ENCODE assay signal across 9 cellular contexts in genomic region chr14:104650057-104650980, GRCh38. TPM values are rescaled to one million over a fixed set of nuclear protein-coding genes. Genes with fewer than 3 reads are reported as not detected.
A peak's percentile ranks its signal among the peaks of the same experiment; 100 is the strongest.
DNase-seq lines count a peak whose midpoint lies in the region; ATAC-seq and TF ChIP-seq lines count a peak whose summit lies in the region.
"Had no signal": no experiment of that assay in that cellular context is flagged by ENCODE, and none has a peak within 500 bp of the region (broad histone marks: within the 10 kb centered on the region; RNA-seq: fewer than 3 reads in every experiment).

No MANE protein-coding gene starts in this region.

- no peak overlapping the region for H3K27ac Mint-ChIP-seq in activated naive CD8-positive, alpha-beta T cell treated with anti-CD3 and anti-CD28 coated beads, Interleukin-2, amount 10 ng/mL, durations not matched to agents 7 days and 5 days

- intact Hi-C loops in left ventricle myocardium inferior (cut with micrococcal nuclease): no loop called here
- intact Hi-C loops in posterior cingulate gyrus (cut with DNase I): loop anchor here (1.0 kb wide), 1 partner anchor 58 kb away; no protein-coding TSS in a partner anchor

- DNase-seq in GDM1 (lab: John Stamatoyannopoulos, UW) (peak; percentile 38), SJCRH30 (peak; percentile 68 to 80), left ventricle myocardium inferior (peak; percentile 70), posterior cingulate gyrus (peak; percentile 47 to 96 (median 76)), upper lobe of left lung (peak; percentile 45 to 95), T1000 (lab: John Stamatoyannopoulos, UW) (no peak)
- DNase-seq in activated naive CD8-positive, alpha-beta T cell treated with anti-CD3 and anti-CD28 coated beads, Interleukin-2, amount 10 ng/mL, durations not matched to agents 7 days and 5 days: peak; percentile 85

- H3K9me3 Mint-ChIP-seq in activated naive CD8-positive, alpha-beta T cell treated with anti-CD3 and anti-CD28 coated beads, Interleukin-2, amount 10 ng/mL, durations not matched to agents 7 days and 5 days: peaks cover 9% of the 10 kb centered on the region

- ATAC-seq in HG02981 (IDR thresholded peaks at IDR 0.05; ENCODE audit: unreplicated experiment) (peak; percentile 61), upper lobe of left lung (ENCODE audit: low FRiP score in 2 of 2) (peak; percentile 76 to 90)
- ATAC-seq in activated naive CD8-positive, alpha-beta T cell treated with anti-CD3 and anti-CD28 coated beads, Interleukin-2, amount 10 ng/mL, durations not matched to agents 7 days and 5 days (ENCODE audit: low read depth): peak; percentile 88

- TF ChIP-seq CTCF in left ventricle myocardium inferior (IDR thresholded peaks at IDR 0.05; ENCODE audit: borderline replicate concordance) (peak; percentile 97), upper lobe of left lung (IDR thresholded peaks at IDR 0.05) (peak; percentile 92 to 99 (median 96))

- H3K27ac ChIP-seq in SJCRH30 (no peak overlapping the region), left ventricle myocardium inferior (replicated peaks) (no peak overlapping the region), upper lobe of left lung (no peak overlapping the region)

- peaks cover 4% of the 10 kb centered on the region for H3K4me1 Mint-ChIP-seq in activated naive CD8-positive, alpha-beta T cell treated with anti-CD3 and anti-CD28 coated beads, Interleukin-2, amount 10 ng/mL, durations not matched to agents 7 days and 5 days

- H3K4me1 ChIP-seq in SJCRH30 (no peaks in the 10 kb centered on the region), left ventricle myocardium inferior (peaks cover 13% of the 10 kb centered on the region), upper lobe of left lung (peaks cover 9 to 11% (median 10%) of the 10 kb centered on the region in 4 donors)

- H3K4me3 ChIP-seq in SJCRH30 (peak overlapping the region; percentile 38), left ventricle myocardium inferior (peak overlapping the region; percentile 66), upper lobe of left lung (peak overlapping the region in 3 of 4 donors; percentile 26 to 44 (median 44))

- peak overlapping the region; percentile 70 for H3K4me3 Mint-ChIP-seq in activated naive CD8-positive, alpha-beta T cell treated with anti-CD3 and anti-CD28 coated beads, Interleukin-2, amount 10 ng/mL, durations not matched to agents 7 days and 5 days

- H3K27me3 Mint-ChIP-seq in activated naive CD8-positive, alpha-beta T cell treated with anti-CD3 and anti-CD28 coated beads, Interleukin-2, amount 10 ng/mL, durations not matched to agents 7 days and 5 days: peaks cover 7% of the 10 kb centered on the region

- H3K9me3 ChIP-seq in SJCRH30 (replicated peaks): peaks cover 10% of the 10 kb centered on the region
- peaks cover 3% of the 10 kb centered on the region for H3K9me3 ChIP-seq in left ventricle myocardium inferior (replicated peaks)
- H3K9me3 ChIP-seq in upper lobe of left lung: peaks cover 0 to 14% (median under 1%) of the 10 kb centered on the region in 4 donors

- no peak for TF ChIP-seq POLR2A in upper lobe of left lung (IDR thresholded peaks at IDR 0.05)

- H3K36me3 ChIP-seq in SJCRH30 (no peaks in the 10 kb centered on the region), left ventricle myocardium inferior (no peaks in the 10 kb centered on the region), upper lobe of left lung (no peaks in the 10 kb centered on the region)

- H3K36me3 Mint-ChIP-seq in activated naive CD8-positive, alpha-beta T cell treated with anti-CD3 and anti-CD28 coated beads, Interleukin-2, amount 10 ng/mL, durations not matched to agents 7 days and 5 days: peaks cover 2% of the 10 kb centered on the region

- TF ChIP-seq EP300 in upper lobe of left lung (IDR thresholded peaks at IDR 0.05): no peak

- POLR2A ChIA-PET in activated naive CD8-positive, alpha-beta T cell treated with anti-CD3 and anti-CD28 coated beads, Interleukin-2, amount 10 ng/mL, durations not matched to agents 7 days and 5 days (lab: Charles Lee): no interaction called here

- H3K27me3 ChIP-seq in SJCRH30: no peaks in the 10 kb centered on the region
- H3K27me3 ChIP-seq in left ventricle myocardium inferior (ENCODE audit: low read depth): no peaks in the 10 kb centered on the region
- no peaks in the 10 kb centered on the region for H3K27me3 ChIP-seq in upper lobe of left lung

- 8 to 22% methylated on average over 12 to 16 of the region's 56 CpGs for WGBS in upper lobe of left lung, 2 donors

RNA-seq across cellular contexts. Expression of gene INF2, which starts 39.1 kb away (rescaled TPM):
- 36.9 and 38.3 TPM in 2 replicates for total RNA-seq in SJCRH30 (2014; rRNA removed; shearing (Covaris generic))
- 100 to 1,000 TPM; 107 to 110 TPM for total RNA-seq in activated naive CD8-positive, alpha-beta T cell treated with anti-CD3 and anti-CD28 coated beads, Interleukin-2, amount 10 ng/mL, durations not matched to agents 7 days and 5 days
- 28.5 TPM for total RNA-seq in left ventricle myocardium inferior
- total RNA-seq in upper lobe of left lung: 100 to 1,000 TPM in 5 of 6 donors, 10 to 100 TPM in 1; 65.2 to 259 (median 131) TPM

RNA-seq across cellular contexts. Expression of gene TMEM179, which starts 45.7 kb away (rescaled TPM):
- not detected in 2 replicates for total RNA-seq in SJCRH30 (2014; rRNA removed; shearing (Covaris generic))
- not detected for total RNA-seq in activated naive CD8-positive, alpha-beta T cell treated with anti-CD3 and anti-CD28 coated beads, Interleukin-2, amount 10 ng/mL, durations not matched to agents 7 days and 5 days
- 0.49 TPM for total RNA-seq in left ventricle myocardium inferior
- total RNA-seq in upper lobe of left lung: not detected
- total RNA-seq: subcutaneous adipose tissue had no signal
